ENCODE assay signal across 8 cellular contexts in the genomic region with DNA sequence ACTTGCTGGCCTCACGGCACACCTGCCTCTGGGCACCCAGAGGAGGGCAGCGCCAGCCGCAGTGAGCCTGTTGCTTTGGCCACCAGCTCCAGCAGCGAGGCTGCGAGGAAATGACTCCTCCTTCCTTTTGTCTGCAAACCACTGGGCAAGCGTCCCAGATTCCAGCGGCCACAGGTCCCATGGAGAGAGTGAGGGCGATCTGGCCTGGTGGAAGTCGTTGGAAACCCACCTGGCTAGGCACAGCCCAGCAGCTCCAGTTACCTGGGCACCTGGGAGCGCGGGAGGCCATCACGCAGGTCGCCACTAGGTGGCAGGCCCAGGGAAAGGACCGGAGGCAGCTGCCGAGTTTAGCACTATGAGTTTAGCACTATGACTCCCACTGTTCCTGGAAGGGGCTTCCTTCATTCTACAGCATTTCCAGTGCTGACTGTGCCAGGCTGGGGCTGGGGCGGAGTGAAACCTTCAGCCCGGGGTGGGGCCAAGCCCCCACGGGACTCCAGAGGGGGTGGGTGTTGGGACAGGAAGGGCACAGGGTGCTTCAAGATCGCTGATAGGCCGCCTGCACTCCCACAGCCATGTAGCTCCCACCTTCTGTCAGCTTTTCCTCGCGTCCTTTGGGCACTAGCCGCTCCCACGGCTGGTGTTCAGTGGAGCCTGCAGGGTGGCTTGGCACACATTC. TPM values are rescaled to one million over a fixed set of nuclear protein-coding genes. Genes with fewer than 3 reads are reported as not detected.
DNase-seq lines count a peak whose midpoint lies in the region; ATAC-seq and TF ChIP-seq lines count a peak whose summit lies in the region.

No MANE protein-coding gene starts in this region.

- peaks cover 13% of the 10 kb centered on the region for H3K4me1 Mint-ChIP-seq in neural progenitor cell

- H3K79me2 ChIP-seq in neural progenitor cell (ENCODE audit: low read depth): no peaks in the 10 kb centered on the region

- H3K27ac Mint-ChIP-seq in neural progenitor cell: no peak overlapping the region

- H3K36me3 ChIP-seq in neural progenitor cell: no peaks in the 10 kb centered on the region
- H3K36me3 ChIP-seq in upper lobe of left lung: no peaks in the 10 kb centered on the region

- WGBS in upper lobe of left lung, 2 donors: 10 to 13% methylated on average over 11 to 18 of the region's 24 CpGs

- H3K27me3 Mint-ChIP-seq in neural progenitor cell (ENCODE audit: insufficient read depth, low read depth): peaks cover 70% of the 10 kb centered on the region

- H3K4me1 ChIP-seq in neural progenitor cell: peaks cover 30% of the 10 kb centered on the region
- H3K4me1 ChIP-seq in upper lobe of left lung: peaks cover 44 to 58% (median 46%) of the 10 kb centered on the region in 4 donors

- peak overlapping the region; percentile 45 for H3K4me2 ChIP-seq in neural progenitor cell

- no peak for TF ChIP-seq EP300 in upper lobe of left lung (IDR thresholded peaks at IDR 0.05)

- no peak overlapping the region for H3K4me3 Mint-ChIP-seq in neural progenitor cell

- H3K9me3 Mint-ChIP-seq in neural progenitor cell: no peaks in the 10 kb centered on the region

- H3K9ac ChIP-seq in neural progenitor cell: no peak overlapping the region

- H4K20me1 ChIP-seq in neural progenitor cell (ENCODE audit: low read depth): peaks cover 57% of the 10 kb centered on the region

- TF ChIP-seq POLR2A in upper lobe of left lung (IDR thresholded peaks at IDR 0.05): no peak

- TF ChIP-seq CTCF in AG04449 (IDR thresholded peaks at IDR 0.05; ENCODE audit: insufficient read depth, low read length, missing control alignments) (peak; percentile 72), neural progenitor cell (IDR thresholded peaks at IDR 0.05) (peak; percentile 80), upper lobe of left lung (IDR thresholded peaks at IDR 0.05) (peak; percentile 51 to 84 (median 70))

- H3K36me3 Mint-ChIP-seq in neural progenitor cell: no peaks in the 10 kb centered on the region

- POLR2A ChIA-PET in AG04449 (lab: Yijun Ruan, JAX): no interaction called here

- no peak overlapping the region for H3K4me3 ChIP-seq in AG04449 (ENCODE audit: low read depth, low read length)
- peak overlapping the region; percentile 3 for H3K4me3 ChIP-seq in neural progenitor cell
- H3K4me3 ChIP-seq in upper lobe of left lung: peak overlapping the region in 1 of 4 donors; percentile 32

- H3K9me3 ChIP-seq in neural progenitor cell (ENCODE audit: low read depth) (no peaks in the 10 kb centered on the region), upper lobe of left lung (no peaks in the 10 kb centered on the region)

- H3K27ac ChIP-seq in neural progenitor cell (no peak overlapping the region), upper lobe of left lung (no peak overlapping the region)

- ATAC-seq in upper lobe of left lung (ENCODE audit: low FRiP score in 2 of 2) (peak in 1 of 2 donors; percentile 73), GM18511 (IDR thresholded peaks at IDR 0.05; ENCODE audit: unreplicated experiment) (no peak)

- H3K27me3 ChIP-seq in neural progenitor cell: peaks cover 100% of the 10 kb centered on the region
- peaks cover 3 to 71% (median 41%) of the 10 kb centered on the region in 4 donors for H3K27me3 ChIP-seq in upper lobe of left lung

- CTCF ChIA-PET in AG04449 (lab: Yijun Ruan, JAX): interaction anchor here (0.7 to 3.1 kb wide), 9 partner anchors 9 to 344 kb away, joined by 3 to 31 read pairs (median 5); no protein-coding TSS in a partner anchor

- no peak overlapping the region for H2AFZ ChIP-seq in neural progenitor cell (replicated peaks)

- H3F3A ChIP-seq in neural progenitor cell (ENCODE audit: low read depth): peaks cover 34% of the 10 kb centered on the region

- DNase-seq in AG04449 (ENCODE audit: low read depth, low spot score) (no peak), GM19238 (ENCODE audit: insufficient read length, low spot score) (peak; percentile 81), NCI-H2227 treated with DMSO at 0.1 percent for 48 hours (lab: John Stamatoyannopoulos, UW) (peak; percentile 43), neural progenitor cell (ENCODE audit: low spot score) (peak; percentile 78), upper lobe of left lung (peak; percentile 61 to 89)
- DNase-seq in activated CD4-positive, alpha-beta T cell treated with anti-CD3 and anti-CD28 coated beads, Interleukin-2, amount 50 U/mL, for 24 hours (ENCODE audit: low read depth in 1 of 2, low spot score in 1 of 2): peak; percentile 47 to 63
- DNase-seq in effector CD8-positive, alpha-beta T cell (lab: John Stamatoyannopoulos, UW): peak; percentile 51

RNA-seq across cellular contexts. Expression of gene ESPN, which starts 1.1 kb away (rescaled TPM):
- total RNA-seq in neural progenitor cell (ENCODE audit: low replicate concordance): 7.1 and 11.0 TPM in 2 replicates
- 10 to 100 TPM in 2 of 6 donors, 1 to 10 TPM in 4; 2.1 to 27.2 (median 4.8) TPM for total RNA-seq in upper lobe of left lung

RNA-seq across cellular contexts. Expression of gene HES2, which starts 3.7 kb away (rescaled TPM):
- total RNA-seq in neural progenitor cell (ENCODE audit: low replicate concordance) (0.04 and 0.22 TPM in 2 replicates), upper lobe of left lung (10 to 100 TPM in 1 of 6 donors, 1 to 10 TPM in 5; 1.8 to 11.4 (median 3.7) TPM)

RNA-seq across cellular contexts. Expression of gene ACOT7, which starts 29.9 kb away (rescaled TPM):
- total RNA-seq in neural progenitor cell (ENCODE audit: low replicate concordance) (19.6 and 44.9 TPM in 2 replicates), upper lobe of left lung (10 to 100 TPM in 5 of 6 donors, 1 to 10 TPM in 1; 8.2 to 33.4 (median 26.5) TPM)

RNA-seq across cellular contexts. Expression of gene TNFRSF25, which starts 42.5 kb away (rescaled TPM):
- total RNA-seq in neural progenitor cell (ENCODE audit: low replicate concordance): 15.6 and 23.7 TPM in 2 replicates
- 10 to 100 TPM in 4 of 6 donors, 1 to 10 TPM in 2; 4.6 to 51.3 (median 14.0) TPM for total RNA-seq in upper lobe of left lung
